ENCODE assay signal across 8 cellular contexts in genomic region chr12:110279976-110280783, GRCh38. TPM values are rescaled to one million over a fixed set of nuclear protein-coding genes. Genes with fewer than 3 reads are reported as not detected.
DNase-seq lines count a peak whose midpoint lies in the region; ATAC-seq and TF ChIP-seq lines count a peak whose summit lies in the region.

No MANE protein-coding gene starts in this region.

- H3K4me3 ChIP-seq in Panc1 (ENCODE audit: low read depth in 2 of 2, low read length in 2 of 2): peak overlapping the region; percentile 70 to 88
- H3K4me3 ChIP-seq in right atrium auricular region: peak overlapping the region; percentile 72 to 88

- intact Hi-C loops in Panc1 (cut with micrococcal nuclease; ENCODE audit: unreplicated experiment): loop anchor here (10.0 kb wide), 1 partner anchor 175 kb away; no protein-coding TSS in a partner anchor

- H3K9me3 ChIP-seq in Panc1 (ENCODE audit: control insufficient read depth, insufficient read depth, low read depth, low read length) (no peaks in the 10 kb centered on the region), right atrium auricular region (no peaks in the 10 kb centered on the region)

- BruUV-seq in Panc1 (replicated peaks; lab: Mats Ljungman, UMichigan): TSS peak; percentile 91

- H3K27me3 ChIP-seq in Panc1 (ENCODE audit: control insufficient read depth, insufficient read depth, low read length): no peaks in the 10 kb centered on the region
- H3K27me3 ChIP-seq in right atrium auricular region: no peaks in the 10 kb centered on the region

- H3K36me3 ChIP-seq in Panc1 (ENCODE audit: control insufficient read depth, insufficient read depth, low read length) (peaks cover 19% of the 10 kb centered on the region; the same call in 1 of the 2 replicates), right atrium auricular region (peaks cover 36% of the 10 kb centered on the region)

- H3K4me3 Mint-ChIP-seq in activated naive CD8-positive, alpha-beta T cell treated with anti-CD3 and anti-CD28 coated beads for 36 hours: peak overlapping the region; percentile 83
- H3K4me3 Mint-ChIP-seq in progenitor cell of endocrine pancreas (ENCODE audit: low read depth): peak overlapping the region; percentile 81

- H3K4me1 Mint-ChIP-seq in activated naive CD8-positive, alpha-beta T cell treated with anti-CD3 and anti-CD28 coated beads for 36 hours: peaks cover 30% of the 10 kb centered on the region
- H3K4me1 Mint-ChIP-seq in progenitor cell of endocrine pancreas (ENCODE audit: low read depth): peaks cover 49% of the 10 kb centered on the region

- H3K36me3 Mint-ChIP-seq in activated naive CD8-positive, alpha-beta T cell treated with anti-CD3 and anti-CD28 coated beads for 36 hours: peaks cover 27% of the 10 kb centered on the region
- peaks cover 1% of the 10 kb centered on the region for H3K36me3 Mint-ChIP-seq in progenitor cell of endocrine pancreas (ENCODE audit: insufficient read depth)

- peak overlapping the region; percentile 92 for H3K27ac Mint-ChIP-seq in activated naive CD8-positive, alpha-beta T cell treated with anti-CD3 and anti-CD28 coated beads for 36 hours
- peak overlapping the region; percentile 90 for H3K27ac Mint-ChIP-seq in progenitor cell of endocrine pancreas

- ATAC-seq in GM18498 (IDR thresholded peaks at IDR 0.05; ENCODE audit: unreplicated experiment) (peak; percentile 7), HG03354 (IDR thresholded peaks at IDR 0.05; ENCODE audit: poor library complexity, severe bottlenecking, unreplicated experiment) (peak; percentile 15), Panc1 (peak; percentile 36), GM19463 (IDR thresholded peaks at IDR 0.05; ENCODE audit: unreplicated experiment) (no peak)

- H3K27ac ChIP-seq in Panc1 (ENCODE audit: low read length) (peak overlapping the region; percentile 89), right atrium auricular region (peak overlapping the region; percentile 98 to 100)

- CTCF ChIA-PET in Panc1 (lab: Charles Lee): interaction anchor here (0.6 kb wide), 1 partner anchor 57 kb away, joined by 5 read pairs; no protein-coding TSS in a partner anchor

- H3K9me3 Mint-ChIP-seq in activated naive CD8-positive, alpha-beta T cell treated with anti-CD3 and anti-CD28 coated beads for 36 hours: no peaks in the 10 kb centered on the region
- no peaks in the 10 kb centered on the region for H3K9me3 Mint-ChIP-seq in progenitor cell of endocrine pancreas (ENCODE audit: low read depth)

- H3K27me3 Mint-ChIP-seq in activated naive CD8-positive, alpha-beta T cell treated with anti-CD3 and anti-CD28 coated beads for 36 hours: peaks cover 3% of the 10 kb centered on the region
- peaks cover 4% of the 10 kb centered on the region for H3K27me3 Mint-ChIP-seq in progenitor cell of endocrine pancreas

- TF ChIP-seq CTCF in Panc1 (IDR thresholded peaks at IDR 0.05) (no peak), right atrium auricular region (IDR thresholded peaks at IDR 0.05) (peak in 1 of 2 donors; percentile 33), progenitor cell of endocrine pancreas (IDR thresholded peaks at IDR 0.05; ENCODE audit: unreplicated experiment) (no peak)

- peaks cover 27% of the 10 kb centered on the region for H3K4me1 ChIP-seq in Panc1 (ENCODE audit: control insufficient read depth, insufficient read depth, low read length)
- H3K4me1 ChIP-seq in right atrium auricular region: peaks cover 0 to 23% of the 10 kb centered on the region in 2 donors

- POLR2A ChIA-PET in Panc1 (lab: Charles Lee): interaction anchor here (0.6 kb wide), 2 partner anchors 12 to 210 kb away, joined by 3 read pairs; no protein-coding TSS in a partner anchor

- in situ Hi-C loops in Panc1 (cut with HindIII; ENCODE audit: low pct_unique_long_range_greater_than_20kb, low sequenced_read_pairs): no loop called here

- DNase-seq in 8988T: peak; percentile 61
- DNase-seq in Panc1 (ENCODE audit: low read depth, low spot score): no peak
- DNase-seq in activated naive CD8-positive, alpha-beta T cell treated with anti-CD3 and anti-CD28 coated beads for 36 hours: peak; percentile 60
- DNase-seq in right atrium auricular region (ENCODE audit: low spot score): peak; percentile 74
- peak; percentile 18 for DNase-seq in progenitor cell of endocrine pancreas (ENCODE audit: low spot score, unreplicated experiment)

RNA-seq across cellular contexts. Expression of gene ATP2A2, which starts 0.9 kb away (rescaled TPM):
- total RNA-seq in Panc1 (2021; ENCODE audit: unreplicated experiment): 286 TPM
- 181 TPM for polyA plus RNA-seq in Panc1 (2012; ENCODE audit: insufficient read length)
- 100 to 1,000 TPM; 148 to 151 TPM for total RNA-seq in activated naive CD8-positive, alpha-beta T cell treated with anti-CD3 and anti-CD28 coated beads for 36 hours
- total RNA-seq in right atrium auricular region: 1,000 to 10,000 TPM; 1,597 to 3,086 TPM
- total RNA-seq in progenitor cell of endocrine pancreas: 167 and 175 TPM in 2 replicates
